Comparison of ENCODE assay signal across 17 cellular contexts in genomic region chr15:70382009-70382749, GRCh38.
DNase-seq lines count a peak whose midpoint lies in the region; ATAC-seq and TF ChIP-seq lines count a peak whose summit lies in the region.
"Had no signal": no experiment of that assay in that cellular context is flagged by ENCODE, and none has a peak within 500 bp of the region (broad histone marks: within the 10 kb centered on the region; RNA-seq: fewer than 3 reads in every experiment).

No MANE protein-coding gene starts in this region.

- H3K4me1 Mint-ChIP-seq in activated CD8-positive, alpha-beta T cell treated with anti-CD3 and anti-CD28 coated beads, Interleukin-2, amount 10 ng/mL, durations not matched to agents 7 days and 5 days (ENCODE audit: low read depth): no peaks in the 10 kb centered on the region
- no peaks in the 10 kb centered on the region for H3K4me1 Mint-ChIP-seq in activated CD8-positive, alpha-beta T cell treated with anti-CD3 and anti-CD28 coated beads for 36 hours (ENCODE audit: low read depth)

- no peak overlapping the region for H3K4me3 Mint-ChIP-seq in activated CD8-positive, alpha-beta T cell treated with anti-CD3 and anti-CD28 coated beads, Interleukin-2, amount 10 ng/mL, durations not matched to agents 7 days and 5 days
- no peak overlapping the region for H3K4me3 Mint-ChIP-seq in activated CD8-positive, alpha-beta T cell treated with anti-CD3 and anti-CD28 coated beads for 36 hours
- H3K4me3 Mint-ChIP-seq: CD4-positive, alpha-beta T cell; GM23338; HFFc6 had no signal

- H3K36me3 ChIP-seq in vagina: no peaks in the 10 kb centered on the region

- H3K27me3 Mint-ChIP-seq in activated CD8-positive, alpha-beta T cell treated with anti-CD3 and anti-CD28 coated beads, Interleukin-2, amount 10 ng/mL, durations not matched to agents 7 days and 5 days (ENCODE audit: low read depth): peaks cover 19% of the 10 kb centered on the region
- no peaks in the 10 kb centered on the region for H3K27me3 Mint-ChIP-seq in activated CD8-positive, alpha-beta T cell treated with anti-CD3 and anti-CD28 coated beads for 36 hours
- H3K27me3 Mint-ChIP-seq: CD4-positive, alpha-beta T cell had no signal

- no peaks in the 10 kb centered on the region for H3K9me3 ChIP-seq in vagina
- H3K9me3 ChIP-seq: A549, Caco-2 had no signal

- no peaks in the 10 kb centered on the region for H3K9me3 Mint-ChIP-seq in activated CD8-positive, alpha-beta T cell treated with anti-CD3 and anti-CD28 coated beads, Interleukin-2, amount 10 ng/mL, durations not matched to agents 7 days and 5 days (ENCODE audit: insufficient read depth)
- peaks cover 4% of the 10 kb centered on the region for H3K9me3 Mint-ChIP-seq in activated CD8-positive, alpha-beta T cell treated with anti-CD3 and anti-CD28 coated beads for 36 hours
- H3K9me3 Mint-ChIP-seq: CD4-positive, alpha-beta T cell had no signal

- peaks cover 20% of the 10 kb centered on the region for H3K4me1 ChIP-seq in vagina
- H3K4me1 ChIP-seq: Caco-2 had no signal

- POLR2A ChIA-PET in activated CD8-positive, alpha-beta T cell treated with anti-CD3 and anti-CD28 coated beads, Interleukin-2, amount 10 ng/mL, durations not matched to agents 7 days and 5 days (lab: Charles Lee): no interaction called here
- POLR2A ChIA-PET in activated CD8-positive, alpha-beta T cell treated with anti-CD3 and anti-CD28 coated beads for 36 hours (lab: Charles Lee): no interaction called here

- H3K27ac ChIP-seq in coronary artery: no peak overlapping the region
- H3K27ac ChIP-seq in vagina: no peak overlapping the region
- H3K27ac ChIP-seq: 22Rv1, A549, C4-2B had no signal

- CTCF ChIA-PET in activated CD8-positive, alpha-beta T cell treated with anti-CD3 and anti-CD28 coated beads, Interleukin-2, amount 10 ng/mL, durations not matched to agents 7 days and 5 days (lab: Charles Lee): no interaction called here
- CTCF ChIA-PET in activated CD8-positive, alpha-beta T cell treated with anti-CD3 and anti-CD28 coated beads for 36 hours (lab: Charles Lee): interaction anchor here (2.4 kb wide), 1 partner anchor 8 kb away, joined by 6 read pairs; no protein-coding TSS in a partner anchor

- TF ChIP-seq POLR2A in vagina (IDR thresholded peaks at IDR 0.05): no peak

- intact Hi-C loops in activated CD8-positive, alpha-beta T cell treated with anti-CD3 and anti-CD28 coated beads for 36 hours (cut with micrococcal nuclease): no loop called here
- intact Hi-C loops in vagina (cut with DNase I): no loop called here

- H3K27ac Mint-ChIP-seq in activated CD8-positive, alpha-beta T cell treated with anti-CD3 and anti-CD28 coated beads, Interleukin-2, amount 10 ng/mL, durations not matched to agents 7 days and 5 days: no peak overlapping the region
- H3K27ac Mint-ChIP-seq in activated CD8-positive, alpha-beta T cell treated with anti-CD3 and anti-CD28 coated beads for 36 hours: no peak overlapping the region
- H3K27ac Mint-ChIP-seq: CD4-positive, alpha-beta T cell; GM23338; HFFc6 had no signal

- peak; percentile 6 for DNase-seq in activated CD8-positive, alpha-beta T cell treated with anti-CD3 and anti-CD28 coated beads, Interleukin-2, amount 10 ng/mL, durations not matched to agents 7 days and 5 days
- no peak for DNase-seq in activated CD8-positive, alpha-beta T cell treated with anti-CD3 and anti-CD28 coated beads for 36 hours
- peak; percentile 56 for DNase-seq in coronary artery (ENCODE audit: low spot score)
- peak; percentile 51 for DNase-seq in mesenteric fat pad (ENCODE audit: low spot score)
- peak; percentile 25 to 42 for DNase-seq in vagina (ENCODE audit: extremely low spot score in 2 of 2)
- DNase-seq in NCI-H2196 (lab: John Stamatoyannopoulos, UW; ENCODE audit: unreplicated experiment): no peak
- DNase-seq in iPS-NIHi11 (ENCODE audit: low spot score): no peak
- DNase-seq: AML-193; Caco-2; CD4-positive, alpha-beta T cell; HCEC 1CT; HFFc6 had no signal

- H3K36me3 Mint-ChIP-seq in activated CD8-positive, alpha-beta T cell treated with anti-CD3 and anti-CD28 coated beads, Interleukin-2, amount 10 ng/mL, durations not matched to agents 7 days and 5 days (ENCODE audit: low read depth): no peaks in the 10 kb centered on the region
- no peaks in the 10 kb centered on the region for H3K36me3 Mint-ChIP-seq in activated CD8-positive, alpha-beta T cell treated with anti-CD3 and anti-CD28 coated beads for 36 hours (ENCODE audit: low read depth)

- no peak for TF ChIP-seq CTCF in activated CD8-positive, alpha-beta T cell treated with anti-CD3 and anti-CD28 coated beads for 36 hours (IDR thresholded peaks at IDR 0.05)
- TF ChIP-seq CTCF in coronary artery (IDR thresholded peaks at IDR 0.05): no peak
- TF ChIP-seq CTCF in vagina (IDR thresholded peaks at IDR 0.05): no peak

- ATAC-seq in activated CD8-positive, alpha-beta T cell treated with anti-CD3 and anti-CD28 coated beads, Interleukin-2, amount 10 ng/mL, durations not matched to agents 7 days and 5 days: no peak
- no peak for ATAC-seq in activated CD8-positive, alpha-beta T cell treated with anti-CD3 and anti-CD28 coated beads for 36 hours
- ATAC-seq: A549, GM23338, HepG2 had no signal

- no peak overlapping the region for H3K4me3 ChIP-seq in coronary artery
- no peak overlapping the region for H3K4me3 ChIP-seq in vagina
- H3K4me3 ChIP-seq: A549, GM23338 had no signal

- H3K27me3 ChIP-seq in vagina: no peaks in the 10 kb centered on the region

Comparison
In these comparisons a context has a peak if more than half of its experiments do, and no peak if none do; other contexts are left out.
1. DNase-seq: peak in activated CD8-positive, alpha-beta T cell treated with anti-CD3 and anti-CD28 coated beads, Interleukin-2, amount 10 ng/mL, durations not matched to agents 7 days and 5 days (single experiment), coronary artery (single experiment), mesenteric fat pad (single experiment) and vagina (2 of 2); none in activated CD8-positive, alpha-beta T cell treated with anti-CD3 and anti-CD28 coated beads for 36 hours (single experiment), NCI-H2196 (single experiment) and iPS-NIHi11 (single experiment).